ENCODE assay signal across 8 cellular contexts in the genomic region with DNA sequence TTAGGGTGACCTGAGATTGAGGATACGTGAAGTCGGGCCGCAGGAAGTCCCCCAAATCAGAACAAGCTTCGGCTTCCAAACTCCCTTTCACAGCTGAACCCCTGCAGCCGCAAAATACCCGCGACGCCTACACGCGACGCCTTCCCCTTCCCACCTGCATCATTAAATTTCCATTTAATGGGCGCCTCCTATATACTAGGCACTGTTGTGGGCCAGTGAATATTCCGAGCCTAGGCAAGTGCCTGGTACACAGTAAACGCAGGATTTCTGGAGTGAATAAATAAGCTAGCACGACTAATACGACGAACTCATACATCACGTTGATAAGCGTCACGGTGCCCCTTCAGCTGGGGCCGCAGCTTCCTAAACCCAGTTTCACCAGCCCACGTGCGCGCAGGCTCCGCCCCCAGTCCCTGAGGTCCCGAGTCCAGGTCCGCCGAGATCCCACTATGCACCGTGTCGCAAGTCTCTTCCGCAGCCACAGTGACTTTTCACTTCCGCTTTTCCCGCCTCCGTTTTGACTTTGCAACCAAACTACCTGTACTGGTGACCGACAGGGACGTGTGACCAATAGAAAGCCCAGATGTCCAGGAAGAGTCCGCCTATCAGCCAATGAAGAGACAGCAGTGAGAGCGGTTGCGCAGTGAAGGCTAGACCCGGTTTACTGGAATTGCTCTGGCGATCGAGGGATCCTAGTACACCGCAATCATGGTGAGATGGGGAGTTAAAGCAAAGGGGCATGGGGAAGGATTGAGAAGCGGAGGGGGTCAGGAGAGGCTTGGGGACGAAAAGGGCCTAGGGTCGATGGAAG. TPM values are rescaled to one million over a fixed set of nuclear protein-coding genes. Genes with fewer than 3 reads are reported as not detected.
DNase-seq lines count a peak whose midpoint lies in the region; ATAC-seq, FAIRE-seq and TF ChIP-seq lines count a peak whose summit lies in the region.

A gene (plus strand): TSS at position 623 of the 811 bp plus-strand sequence. CDS start 86 bp downstream, at position 709.

- TF ChIP-seq POLR2A in GM18951 (IDR thresholded peaks at IDR 0.05; ENCODE audit: extremely low read depth, insufficient read depth, insufficient read length) = peak; percentile 68

- peak within 1 kb of the TSS; percentile 97 for H3K4me3 ChIP-seq in WI38 (ENCODE audit: low read depth, low read length)
- peak within 1 kb of the TSS; percentile 81 to 96 (median 94) for H3K4me3 ChIP-seq in mammary epithelial cell (replicated peaks in 1 of 3; ENCODE audit: insufficient read depth in 1 of 3, low read depth in 2 of 3, low read length in 3 of 3)
- peak within 1 kb of the TSS; percentile 73 to 79 for H3K4me3 ChIP-seq in small intestine (ENCODE audit: low read depth in 1 of 2, low read length in 2 of 2)

- CTCF ChIA-PET in mammary epithelial cell (lab: Charles Lee; ENCODE audit: low non-redundant PET) = no interaction called here

- intact Hi-C loops in mammary epithelial cell (cut with micrococcal nuclease) = loop anchor here (1.0 to 5.0 kb wide), 4 partner anchors 45 to 402 kb away; a partner anchor contains a TSS

- H3K27ac ChIP-seq in mammary epithelial cell (ENCODE audit: insufficient read depth, low read depth, low read length) = peak within 1 kb of the TSS; percentile 78
- H3K27ac ChIP-seq in small intestine (ENCODE audit: low read depth in 1 of 2, low read length in 1 of 2) = peak within 1 kb of the TSS; percentile 63 to 91

- H4K20me1 ChIP-seq in mammary epithelial cell (ENCODE audit: insufficient read depth, low read length) = no peaks in the 10 kb centered on the region

- H3K27me3 ChIP-seq in mammary epithelial cell (ENCODE audit: insufficient read depth, low read length) (no peaks in the 10 kb centered on the region), small intestine (ENCODE audit: control insufficient read depth in 2 of 2, insufficient read depth in 2 of 2, low read length in 2 of 2) (peaks cover 0 to 3% of the 10 kb centered on the region in 2 donors)

- FAIRE-seq in small intestine (lab: Jason Lieb, UNC) = no peak

- H3K4me1 ChIP-seq in mammary epithelial cell (ENCODE audit: insufficient read depth, low read length) (peaks cover 33% of the 10 kb centered on the region), small intestine (ENCODE audit: control insufficient read depth in 2 of 2, insufficient read depth in 1 of 2, low read depth in 1 of 2, low read length in 1 of 2) (peaks cover 7 to 8% of the 10 kb centered on the region in 2 donors)

- H3K4me2 ChIP-seq in mammary epithelial cell (ENCODE audit: insufficient read depth, low read depth, low read length) = peak within 1 kb of the TSS; percentile 99

- TF ChIP-seq CTCF in WI38 (IDR thresholded peaks at IDR 0.05; ENCODE audit: low read depth, low read length) (no peak), mammary epithelial cell (conservative IDR thresholded peaks at IDR 0.05 in 1 of 2, IDR thresholded peaks at IDR 0.05 in 1 of 2; ENCODE audit: extremely low read depth in 1 of 2, insufficient read depth in 1 of 2, low read depth in 1 of 2, low read length in 2 of 2) (no peak)

- no peaks in the 10 kb centered on the region for H3K9me3 ChIP-seq in mammary epithelial cell (replicated peaks; ENCODE audit: insufficient read depth, low read length)
- no peaks in the 10 kb centered on the region for H3K9me3 ChIP-seq in small intestine (ENCODE audit: control insufficient read depth, low read depth)

- WGBS in mammary epithelial cell (ENCODE audit: low coverage, missing lambda C conversion rate) = under 1% methylated on average over 31 of the region's 46 CpGs
- WGBS in small intestine, 3 donors = 0% methylated on average over 46 of the region's 46 CpGs

- TSS peak; percentile 75 for BruUV-seq in mammary epithelial cell (replicated peaks; lab: Mats Ljungman, UMichigan)

- peak; percentile 80 for ATAC-seq in HG03175 (IDR thresholded peaks at IDR 0.05; ENCODE audit: unreplicated experiment)

- H2AFZ ChIP-seq in mammary epithelial cell (ENCODE audit: low read depth, low read length) = peak within 1 kb of the TSS; percentile 96

- DNase-seq in AG08395 (ENCODE audit: low spot score) = peak; percentile 99
- peak; percentile 100 for DNase-seq in NCI-H2227 treated with DMSO at 0.1 percent for 48 hours (lab: John Stamatoyannopoulos, UW)
- peak; percentile 99 for DNase-seq in mammary epithelial cell
- DNase-seq in iPS-NIHi11 (ENCODE audit: low spot score) = peak; percentile 96
- DNase-seq in small intestine = peak; percentile 100

- H3K36me3 ChIP-seq in mammary epithelial cell (ENCODE audit: insufficient read depth, low read length) = no peaks in the 10 kb centered on the region
- H3K36me3 ChIP-seq in small intestine (ENCODE audit: control insufficient read depth in 2 of 2, insufficient read depth in 2 of 2, low read length in 2 of 2) = peaks cover 0 to 10% of the 10 kb centered on the region in 2 donors

- H3K79me2 ChIP-seq in mammary epithelial cell (ENCODE audit: insufficient read depth, low read length) = peaks cover 47% of the 10 kb centered on the region

- in situ Hi-C loops in GM18951 (cut with MboI; ENCODE audit: low sequenced_read_pairs, unreplicated experiment) (no loop called here), mammary epithelial cell (cut with MboI; ENCODE audit: low sequenced_read_pairs in 2 of 2) (no loop called here)

- peak within 1 kb of the TSS; percentile 94 for H3K9ac ChIP-seq in mammary epithelial cell (ENCODE audit: insufficient read depth, low read length)

- dilution Hi-C loops in mammary epithelial cell (cut with HindIII; ENCODE audit: low sequenced_read_pairs) = loop anchor here (5.0 kb wide), 2 partner anchors 45 to 70 kb away; a partner anchor contains a TSS

RNA-seq across cellular contexts. Expression of the gene that starts here (rescaled TPM):
- 100 to 1,000 TPM; 150 to 218 TPM for total RNA-seq in mammary epithelial cell
- 426 TPM for polyA plus RNA-seq in mammary epithelial cell
- polyA minus RNA-seq in mammary epithelial cell = 235 TPM
- 100 to 1,000 TPM; 243 to 310 (median 253) TPM for polyA plus RNA-seq in small intestine

Comparison
In these comparisons a context has a peak if more than half of its experiments do, and no peak if none do; other contexts are left out.
1. Peak in every context shown above with its lines: DNase-seq, ATAC-seq, H3K4me3 ChIP-seq and H3K27ac ChIP-seq.